ENCODE assay signal across 8 cellular contexts in genomic region chr4:163165217-163166017, GRCh38. TPM values are rescaled to one million over a fixed set of nuclear protein-coding genes. Genes with fewer than 3 reads are reported as not detected.
A peak's percentile ranks its signal among the peaks of the same experiment; 100 is the strongest.
DNase-seq lines count a peak whose midpoint lies in the region; ATAC-seq and TF ChIP-seq lines count a peak whose summit lies in the region.

No MANE protein-coding gene starts in this region.

- no peak overlapping the region for H3K27ac ChIP-seq in CD4-positive, alpha-beta T cell (ENCODE audit: low read depth, low read length)
- H3K27ac ChIP-seq in breast epithelium, result peak overlapping the region; percentile 91 to 97

- in situ Hi-C loops in KBM-7 (cut with MboI; ENCODE audit: low pct_unique_long_range_greater_than_20kb, low sequenced_read_pairs), result no loop called here

- H3K4me1 Mint-ChIP-seq in CD4-positive, alpha-beta T cell (ENCODE audit: low read depth), result peaks cover 56% of the 10 kb centered on the region

- H3K27ac Mint-ChIP-seq in CD4-positive, alpha-beta T cell, result peak overlapping the region; percentile 100

- POLR2A ChIA-PET in CD4-positive, alpha-beta T cell (lab: Charles Lee), result interaction anchor here (1.7 kb wide), 1 partner anchor 329 kb away, joined by 11 read pairs; the partner anchor contains the start of gene TMA16

- CTCF ChIA-PET in CD4-positive, alpha-beta T cell (lab: Charles Lee), result no interaction called here

- no peaks in the 10 kb centered on the region for H3K36me3 ChIP-seq in breast epithelium

- no peak for DNase-seq in CD4-positive, alpha-beta T cell
- DNase-seq in KBM-7 (peak; percentile 55), breast epithelium (ENCODE audit: low spot score in 2 of 2) (no peak), NCI-H2029 treated with DMSO at 0.1 percent for 48 hours (lab: John Stamatoyannopoulos, UW) (no peak), HuH-7 (ENCODE audit: low spot score) (no peak)

- H3K4me1 ChIP-seq in breast epithelium (peaks cover 0 to 9% of the 10 kb centered on the region in 2 donors), mononuclear cell (ENCODE audit: insufficient read depth, low read length) (peaks cover 14% of the 10 kb centered on the region)

- H3K4me3 ChIP-seq in breast epithelium (peak overlapping the region; percentile 79 to 86 (median 82)), mononuclear cell (ENCODE audit: low read length) (peak overlapping the region; percentile 66)

- H3K4me3 Mint-ChIP-seq in CD4-positive, alpha-beta T cell, result peak overlapping the region; percentile 87

- intact Hi-C loops in CD4-positive, alpha-beta T cell (cut with DNase I, micrococcal nuclease), result loop anchor here (5.0 to 10.0 kb wide), 4 partner anchors 327 to 1939 kb away; partner anchors contain the start of gene TMA16 (in 1 of the 2)
- intact Hi-C loops in breast epithelium (cut with DNase I; ENCODE audit: low total_unique reads), result no loop called here

- TF ChIP-seq POLR2A in breast epithelium (IDR thresholded peaks at IDR 0.05), result no peak

- peaks cover 2% of the 10 kb centered on the region for H3K9me3 Mint-ChIP-seq in CD4-positive, alpha-beta T cell

- H3K27me3 Mint-ChIP-seq in CD4-positive, alpha-beta T cell, result no peaks in the 10 kb centered on the region

- no peaks in the 10 kb centered on the region for H3K27me3 ChIP-seq in CD4-positive, alpha-beta T cell (ENCODE audit: control insufficient read depth, insufficient read depth, low read length)
- H3K27me3 ChIP-seq in breast epithelium (no peaks in the 10 kb centered on the region), mononuclear cell (ENCODE audit: insufficient read depth, low read length) (no peaks in the 10 kb centered on the region)

- H3K9me3 ChIP-seq in CD4-positive, alpha-beta T cell (ENCODE audit: control insufficient read depth, low read length), result no peaks in the 10 kb centered on the region
- H3K9me3 ChIP-seq in breast epithelium (no peaks in the 10 kb centered on the region), mononuclear cell (ENCODE audit: low read depth, low read length) (no peaks in the 10 kb centered on the region)

- no peak for ATAC-seq in CD4-positive, alpha-beta T cell (ENCODE audit: poor library complexity)
- ATAC-seq in HG02798 (IDR thresholded peaks at IDR 0.05; ENCODE audit: poor library complexity, unreplicated experiment) (no peak), GM18520 (IDR thresholded peaks at IDR 0.05; ENCODE audit: unreplicated experiment) (no peak)

- TF ChIP-seq CTCF in CD4-positive, alpha-beta T cell (IDR thresholded peaks at IDR 0.05), result no peak
- TF ChIP-seq CTCF in breast epithelium (IDR thresholded peaks at IDR 0.05), result no peak

- H3K36me3 Mint-ChIP-seq in CD4-positive, alpha-beta T cell (ENCODE audit: low read depth), result peaks cover 60% of the 10 kb centered on the region

RNA-seq across cellular contexts. Expression of gene NAF1, which starts 1.3 kb away (rescaled TPM):
- 10 to 100 TPM; 56.2 to 58.3 TPM for total RNA-seq in CD4-positive, alpha-beta T cell
- total RNA-seq in breast epithelium (10 to 100 TPM; 21.1 to 51.5 (median 23.6) TPM), mononuclear cell (43.7 TPM)
